ENCODE assay signal across 12 cellular contexts in genomic region chr18:75213610-75214009, GRCh38. TPM values are rescaled to one million over a fixed set of nuclear protein-coding genes. Genes with fewer than 3 reads are reported as not detected.
DNase-seq lines count a peak whose midpoint lies in the region; ATAC-seq and TF ChIP-seq lines count a peak whose summit lies in the region.
"Had no signal": no experiment of that assay in that cellular context is flagged by ENCODE, and none has a peak within 500 bp of the region (broad histone marks: within the 10 kb centered on the region; RNA-seq: fewer than 3 reads in every experiment).

No MANE protein-coding gene starts in this region.

- H3K4me3 ChIP-seq in breast epithelium (peak overlapping the region in 2 of 3 donors; percentile 90 to 93), osteoblast (ENCODE audit: insufficient read depth, low read length) (no peak overlapping the region)

- H3K79me2 ChIP-seq in osteoblast (ENCODE audit: insufficient read depth, low read length): peaks cover 55% of the 10 kb centered on the region

- no peaks in the 10 kb centered on the region for H3K36me3 ChIP-seq in breast epithelium
- H3K36me3 ChIP-seq in osteoblast (ENCODE audit: insufficient read depth, low read length): no peaks in the 10 kb centered on the region

- peak overlapping the region; percentile 10 to 93 for H3K27ac ChIP-seq in breast epithelium
- no peak overlapping the region for H3K27ac ChIP-seq in osteoblast (ENCODE audit: low read depth, low read length)

- H3K9me3 ChIP-seq in breast epithelium (no peaks in the 10 kb centered on the region), osteoblast (ENCODE audit: low read depth, low read length) (no peaks in the 10 kb centered on the region)

- H3K4me2 ChIP-seq in osteoblast (ENCODE audit: insufficient read depth, low read length): peak overlapping the region; percentile 83

- H2AFZ ChIP-seq in osteoblast (ENCODE audit: low read length): no peak overlapping the region

- peaks cover 0 to 3% of the 10 kb centered on the region in 2 donors for H3K4me1 ChIP-seq in breast epithelium
- peaks cover 32% of the 10 kb centered on the region for H3K4me1 ChIP-seq in osteoblast (ENCODE audit: insufficient read depth, low read length)

- TF ChIP-seq POLR2A in breast epithelium (IDR thresholded peaks at IDR 0.05): no peak

- ATAC-seq in HG03175 (IDR thresholded peaks at IDR 0.05; ENCODE audit: unreplicated experiment) (no peak), GM19351 (IDR thresholded peaks at IDR 0.05; ENCODE audit: unreplicated experiment) (no peak), GM19035 (IDR thresholded peaks at IDR 0.05; ENCODE audit: unreplicated experiment) (no peak)
- ATAC-seq: activated naive CD4-positive, alpha-beta T cell treated with anti-CD3 and anti-CD28 coated beads, Interleukin-2, amount 50 U/mL, for 72 hours; HCT116 had no signal

- intact Hi-C loops in breast epithelium (cut with DNase I; ENCODE audit: low total_unique reads): no loop called here

- no peaks in the 10 kb centered on the region for H4K20me1 ChIP-seq in osteoblast (ENCODE audit: insufficient read depth, low read length)

- H3K27me3 ChIP-seq in breast epithelium: no peaks in the 10 kb centered on the region
- no peaks in the 10 kb centered on the region for H3K27me3 ChIP-seq in osteoblast (ENCODE audit: insufficient read depth, low read length)

- TF ChIP-seq CTCF in breast epithelium (IDR thresholded peaks at IDR 0.05) (no peak), osteoblast (IDR thresholded peaks at IDR 0.05; ENCODE audit: extremely low read depth, low read depth, low read length) (no peak)

- DNase-seq in DMS153 (lab: John Stamatoyannopoulos, UW) (peak; percentile 79), NCI-H1105 treated with DMSO at 0.1 percent for 48 hours (lab: John Stamatoyannopoulos, UW) (peak; percentile 92), breast epithelium (ENCODE audit: low spot score in 2 of 2) (no peak), osteoblast (ENCODE audit: insufficient read length, low spot score, missing footprints) (no peak)
- no peak for DNase-seq in activated CD4-positive, alpha-beta T cell treated with anti-CD3 and anti-CD28 coated beads, Interleukin-2, amount 50 U/mL, for 4 hours
- DNase-seq: KG1, kidney glomerular epithelial cell had no signal

RNA-seq across cellular contexts. Expression of gene TSHZ1, which starts 3.0 kb away (rescaled TPM):
- total RNA-seq in breast epithelium (10 to 100 TPM; 12.3 to 18.3 (median 16.4) TPM), osteoblast (8.5 and 10.5 TPM in 2 replicates)

RNA-seq across cellular contexts. Expression of gene PTGR3, which starts 4.7 kb away (rescaled TPM):
- 10 to 100 TPM; 21.3 to 32.9 (median 22.9) TPM for total RNA-seq in breast epithelium
- total RNA-seq in osteoblast: 8.3 and 10.3 TPM in 2 replicates

Comparison
In these comparisons a context has a peak if more than half of its experiments do, and no peak if none do; other contexts are left out.
1. DNase-seq: peak in DMS153 (single experiment) and NCI-H1105 treated with DMSO at 0.1 percent for 48 hours (single experiment); none in breast epithelium (0 of 2), osteoblast (single experiment) and activated CD4-positive, alpha-beta T cell treated with anti-CD3 and anti-CD28 coated beads, Interleukin-2, amount 50 U/mL, for 4 hours (0 of 2).